In the genomic region with DNA sequence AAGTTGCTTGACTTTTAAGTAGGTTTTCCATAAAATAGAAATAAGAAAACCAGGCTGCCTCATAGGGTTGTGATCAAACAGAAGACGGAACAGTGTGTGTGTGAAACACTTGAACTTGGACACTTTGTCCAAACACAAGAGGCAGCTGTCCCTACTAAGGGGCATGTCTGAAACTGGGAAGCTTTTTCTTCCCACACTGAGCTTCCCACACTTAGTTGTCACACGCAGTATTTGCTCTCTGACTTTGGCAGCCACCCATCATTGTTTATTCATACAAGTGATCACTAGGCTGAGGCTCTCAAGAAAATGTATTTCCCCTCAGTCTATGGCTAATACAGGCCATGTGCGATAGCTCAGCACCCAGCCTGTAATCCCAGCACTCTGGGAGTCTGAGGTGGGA, we compare ENCODE assay signal across 8 cellular contexts. TPM values are rescaled to one million over a fixed set of nuclear protein-coding genes. Genes with fewer than 3 reads are reported as not detected.
DNase-seq lines count a peak whose midpoint lies in the region; ATAC-seq, FAIRE-seq and TF ChIP-seq lines count a peak whose summit lies in the region.

No MANE protein-coding gene starts in this region.

- peaks cover 19% of the 10 kb centered on the region for H3K4me1 ChIP-seq in right cardiac atrium (ENCODE audit: control insufficient read depth, insufficient read depth, low read length)
- peaks cover 57 to 68% of the 10 kb centered on the region in 2 donors for H3K4me1 ChIP-seq in gastrocnemius medialis

- H3K36me3 ChIP-seq in gastrocnemius medialis = no peaks in the 10 kb centered on the region

- H3K4me3 ChIP-seq in right cardiac atrium (ENCODE audit: low read length) = no peak overlapping the region
- H3K4me3 ChIP-seq in gastrocnemius medialis = peak overlapping the region in 3 of 4 donors; percentile 59 to 60 (median 59)

- no peak for FAIRE-seq in H54 (lab: Jason Lieb, UNC)

- TF ChIP-seq CTCF in VCaP (conservative IDR thresholded peaks at IDR 0.05) (no peak), gastrocnemius medialis (IDR thresholded peaks at IDR 0.05 in 4 of 5, conservative IDR thresholded peaks at IDR 0.05 in 1 of 5) (no peak)

- TF ChIP-seq POLR2A in gastrocnemius medialis (IDR thresholded peaks at IDR 0.05) (no peak), H54 (IDR thresholded peaks at IDR 0.05; ENCODE audit: low read depth, low read length) (no peak)

- H3K27me3 ChIP-seq in right cardiac atrium (ENCODE audit: control insufficient read depth, insufficient read depth) (no peaks in the 10 kb centered on the region), gastrocnemius medialis (no peaks in the 10 kb centered on the region)

- ATAC-seq in right cardiac atrium (peak; percentile 4 to 19), gastrocnemius medialis (peak; percentile 13 to 23), GM21529 (IDR thresholded peaks at IDR 0.05; ENCODE audit: unreplicated experiment) (no peak), HG03175 (IDR thresholded peaks at IDR 0.05; ENCODE audit: unreplicated experiment) (no peak)

- in situ Hi-C loops in gastrocnemius medialis (cut with MboI; ENCODE audit: low sequenced_read_pairs in 4 of 4) = no loop called here

- H3K9me3 ChIP-seq in right cardiac atrium (ENCODE audit: control insufficient read depth, low read length) = no peaks in the 10 kb centered on the region
- no peaks in the 10 kb centered on the region for H3K9me3 ChIP-seq in gastrocnemius medialis

- DNase-seq in ELR (ENCODE audit: low read depth) = peak; percentile 85
- no peak for DNase-seq in right cardiac atrium
- no peak for DNase-seq in gastrocnemius medialis
- DNase-seq in activated CD8-positive, alpha-beta memory T cell treated with anti-CD3 and anti-CD28 coated beads, Interleukin-2, amount 50 U/mL, for 48 hours = no peak
- DNase-seq in H54 (ENCODE audit: insufficient read length, low spot score) = no peak

- H3K27ac ChIP-seq in VCaP = peak overlapping the region; percentile 48
- H3K27ac ChIP-seq in right cardiac atrium (ENCODE audit: low read length) = peak overlapping the region; percentile 86
- H3K27ac ChIP-seq in gastrocnemius medialis = peak overlapping the region; percentile 84 to 99 (median 85)

- intact Hi-C loops in right cardiac atrium (cut with DNase I) = no loop called here
- intact Hi-C loops in gastrocnemius medialis (cut with DNase I; ENCODE audit: low total_unique reads) = loop anchor here (2.0 to 10.0 kb wide), 4 partner anchors 35 to 733 kb away; partner anchors contain the start of genes CAT, CD59 and HIPK3

- WGBS in right cardiac atrium = 21% methylated on average over 3 of the region's 3 CpGs

RNA-seq across cellular contexts. Expression of gene C11orf91, which starts 1.2 kb away (rescaled TPM):
- total RNA-seq in right cardiac atrium (1 to 10 TPM in 1 of 4 donors, not detected in 3; 1.9 TPM), gastrocnemius medialis (not detected)
- polyA plus RNA-seq in right cardiac atrium = not detected

RNA-seq across cellular contexts. Expression of gene CD59, which starts 34.4 kb away (rescaled TPM):
- total RNA-seq in right cardiac atrium (100 to 1,000 TPM; 619 to 780 (median 669) TPM), gastrocnemius medialis (100 to 1,000 TPM; 476 to 717 (median 695) TPM)
- 245 TPM for polyA plus RNA-seq in right cardiac atrium

Comparison
In these comparisons a context has a peak if more than half of its experiments do, and no peak if none do; other contexts are left out.
1. ATAC-seq: peak in right cardiac atrium (2 of 2) and gastrocnemius medialis (2 of 2); none in GM21529 (single experiment) and HG03175 (single experiment).
2. Peak in every context shown above with its lines, with median percentiles within 50 percentile points of each other: H3K27ac ChIP-seq.